ENCODE assay signal across 8 cellular contexts in the genomic region with DNA sequence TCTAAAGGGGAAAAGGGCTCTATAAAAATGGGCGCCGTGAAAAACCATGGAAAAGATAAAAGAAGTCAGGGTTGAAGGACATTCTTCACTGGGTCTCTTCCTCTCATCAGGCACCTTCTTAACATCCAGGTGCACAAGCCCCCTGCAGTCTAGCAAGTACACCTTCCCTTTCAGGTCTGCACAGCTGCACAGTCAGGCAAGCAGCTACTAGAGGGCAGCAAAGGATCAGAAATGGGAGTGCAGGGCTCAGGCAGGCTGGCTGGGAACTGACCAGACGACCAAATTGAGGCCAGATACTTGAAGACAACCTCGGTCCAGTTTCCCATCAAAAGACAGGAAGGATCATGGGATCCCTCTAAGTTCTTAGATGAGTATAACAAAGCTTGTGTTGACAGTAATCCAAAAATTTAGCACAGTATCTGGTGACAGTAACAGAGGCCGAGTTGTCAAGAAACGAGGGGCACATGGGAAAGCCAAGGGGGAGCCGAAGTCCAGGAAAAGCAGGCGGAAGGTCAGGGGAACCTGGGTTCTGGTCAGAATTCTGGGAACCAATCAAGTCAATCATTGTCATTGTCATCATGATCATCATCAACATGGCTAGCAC. TPM values are rescaled to one million over a fixed set of nuclear protein-coding genes. Genes with fewer than 3 reads are reported as not detected.
DNase-seq lines count a peak whose midpoint lies in the region; ATAC-seq and TF ChIP-seq lines count a peak whose summit lies in the region.

No MANE protein-coding gene starts in this region.

- DNase-seq in AG09319 (ENCODE audit: extremely low read depth, low read depth) (no peak), NCI-H510A (lab: John Stamatoyannopoulos, UW) (peak; percentile 31), cardiac muscle cell (ENCODE audit: low read depth in 1 of 2, low spot score in 1 of 2) (peak; percentile 46 to 80), retina (peak; percentile 62)
- DNase-seq in activated CD8-positive, alpha-beta memory T cell treated with anti-CD3 and anti-CD28 coated beads, Interleukin-2, amount 50 U/mL, for 48 hours = peak; percentile 54
- DNase-seq in NK-92 treated with Interleukin-12 subunit alpha and Interleukin-12 subunit beta, amount 100 ng/mL, for 24 hours (lab: John Stamatoyannopoulos, UW) = no peak

- peak; percentile 27 for TF ChIP-seq CTCF in AG09319 (IDR thresholded peaks at IDR 0.05; ENCODE audit: low read depth, low read length)
- TF ChIP-seq CTCF in cardiac muscle cell (IDR thresholded peaks at IDR 0.05; ENCODE audit: low read depth, low read length) = peak; percentile 51

- H3K9me3 ChIP-seq in cardiac muscle cell (ENCODE audit: low read depth) = no peaks in the 10 kb centered on the region

- H3K27ac ChIP-seq in cardiac muscle cell = no peak overlapping the region

- H3K27me3 ChIP-seq in cardiac muscle cell = no peaks in the 10 kb centered on the region

- H3K4me1 ChIP-seq in cardiac muscle cell (ENCODE audit: low read depth) = peaks cover 17% of the 10 kb centered on the region

- no peak overlapping the region for H3K4me3 ChIP-seq in cardiac muscle cell

- ATAC-seq in GM18502 (IDR thresholded peaks at IDR 0.05; ENCODE audit: poor library complexity, unreplicated experiment) (peak; percentile 74), HG03108 (IDR thresholded peaks at IDR 0.05; ENCODE audit: unreplicated experiment) (peak; percentile 78)

- H3K36me3 ChIP-seq in cardiac muscle cell = no peaks in the 10 kb centered on the region

RNA-seq across cellular contexts. Expression of a gene that starts 10.1 kb away (rescaled TPM):
- 5.2 and 7.4 TPM in 2 replicates for total RNA-seq in cardiac muscle cell
- 2.6 and 10.2 TPM in 2 replicates for polyA plus RNA-seq in cardiac muscle cell

Comparison
In these comparisons a context has a peak if more than half of its experiments do, and no peak if none do; other contexts are left out.
1. DNase-seq: peak in NCI-H510A (single experiment), activated CD8-positive, alpha-beta memory T cell treated with anti-CD3 and anti-CD28 coated beads, Interleukin-2, amount 50 U/mL, for 48 hours (single experiment), cardiac muscle cell (2 of 2) and retina (single experiment); none in AG09319 (single experiment) and NK-92 treated with Interleukin-12 subunit alpha and Interleukin-12 subunit beta, amount 100 ng/mL, for 24 hours (single experiment).